ENCODE assay signal across 1 cellular context in the genomic region with DNA sequence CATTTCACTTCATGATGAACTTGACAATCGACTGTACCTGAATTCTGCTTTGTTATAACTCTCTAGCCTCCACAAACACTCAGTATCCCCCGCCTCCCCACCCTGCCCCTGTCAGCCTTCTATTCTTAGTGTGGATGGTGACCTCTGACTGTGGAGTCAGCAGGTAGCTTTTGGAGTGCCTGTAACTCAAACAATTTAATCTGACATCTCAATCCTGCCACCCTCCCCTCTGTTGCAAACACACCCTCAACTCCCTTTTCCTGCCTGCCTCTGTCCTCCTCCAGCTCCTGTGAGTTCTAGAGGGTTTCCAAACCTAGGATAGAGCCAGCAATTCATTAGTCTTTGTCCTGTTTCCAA.
TF ChIP-seq lines count a peak whose summit lies in the region.

No MANE protein-coding gene starts in this region.

TF ChIP-seq in IMR-90, 13 proteins besides CTCF, POLR2A, EP300 and RAD21:
- TF ChIP-seq USF2 (IDR thresholded peaks at IDR 0.05; ENCODE audit: low read depth, low read length) (no peak), CEBPB (IDR thresholded peaks at IDR 0.05; ENCODE audit: low read depth, low read length) (no peak), RCOR1 (IDR thresholded peaks at IDR 0.05; ENCODE audit: insufficient replicate concordance, low read length) (no peak)
TF ChIP-seq in IMR-90: peak in this region for 0.
